In the genomic region with DNA sequence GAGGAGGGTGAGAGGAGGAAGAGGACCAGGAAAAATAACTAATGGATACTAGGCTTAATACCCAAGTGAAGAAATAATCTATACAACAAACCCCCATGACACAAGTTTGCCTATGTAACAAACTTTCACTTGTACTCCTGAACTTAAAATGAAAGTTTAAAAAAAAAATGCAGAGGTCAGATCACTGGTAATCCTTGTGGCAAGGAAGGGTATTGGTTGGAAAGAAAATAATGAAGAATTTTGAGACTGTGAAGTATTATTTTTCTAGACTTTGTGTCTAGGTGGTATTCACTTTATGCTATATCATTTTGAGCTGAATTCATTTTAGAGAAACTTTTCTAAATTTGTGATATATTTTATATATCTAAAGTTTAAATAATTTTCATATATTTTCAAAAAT, we compare ENCODE assay signal across 27 cellular contexts.
"Had no signal": no experiment of that assay in that cellular context is flagged by ENCODE, and none has a peak within 500 bp of the region (broad histone marks: within the 10 kb centered on the region; RNA-seq: fewer than 3 reads in every experiment).

No MANE protein-coding gene starts in this region.

- H3K27me3 Mint-ChIP-seq: activated naive CD8-positive, alpha-beta T cell treated with anti-CD3 and anti-CD28 coated beads, Interleukin-2, amount 10 ng/mL, durations not matched to agents 7 days and 5 days had no signal

- H3K36me3 Mint-ChIP-seq: activated naive CD8-positive, alpha-beta T cell treated with anti-CD3 and anti-CD28 coated beads, Interleukin-2, amount 10 ng/mL, durations not matched to agents 7 days and 5 days; WTC11 had no signal

- H3K36me3 ChIP-seq: adrenal gland, MG63, SJSA1 had no signal

- H3K27ac ChIP-seq: adrenal gland, SJSA1 had no signal

- H3K9me3 ChIP-seq: adrenal gland, MG63, SJSA1 had no signal

- H3K4me1 Mint-ChIP-seq: activated naive CD8-positive, alpha-beta T cell treated with anti-CD3 and anti-CD28 coated beads, Interleukin-2, amount 10 ng/mL, durations not matched to agents 7 days and 5 days had no signal

- DNase-seq: activated CD4-positive, alpha-beta T cell treated with anti-CD3 and anti-CD28 coated beads for 48 hours; activated CD4-positive, alpha-beta T cell treated with anti-CD3 and anti-CD28 coated beads, Interleukin-2, amount 50 U/mL, for 4 hours; activated CD4-positive, CD25-positive, alpha-beta regulatory T cell treated with anti-CD3 and anti-CD28 coated beads, Interleukin-2, amount 50 U/mL, for 72 hours; activated CD8-positive, alpha-beta memory T cell treated with anti-CD3 and anti-CD28 coated beads, Interleukin-2, amount 50 U/mL, for 48 hours; activated CD8-positive, alpha-beta T cell treated with anti-CD3 and anti-CD28 coated beads, Interleukin-2, amount 10 ng/mL, durations not matched to agents 7 days and 5 days; activated naive CD4-positive, alpha-beta T cell treated with anti-CD3 and anti-CD28 coated beads, Interleukin-2, amount 50 U/mL, for 16 hours; activated naive CD8-positive, alpha-beta T cell treated with anti-CD3 and anti-CD28 coated beads, Interleukin-2, amount 10 ng/mL, durations not matched to agents 7 days and 5 days; activated T-cell treated with anti-CD3 and anti-CD28 coated beads, Interleukin-2, amount 50 U/mL, for 1 hour; adrenal gland; anterior cingulate cortex; caudate nucleus; MG63; MV-4-11; NCI-H1092 treated with DMSO at 0.1 percent for 48 hours; NCI-H1417 treated with DMSO at 0.1 percent for 48 hours; NCI-H1694; NCI-H2029; NCI-H2107; NCI-H2171 treated with DMSO at 0.1 percent for 48 hours; NCI-H226; NCI-H526; NCI-H82; OCI-M1; SHP77 had no signal

- H3K27ac Mint-ChIP-seq: activated CD8-positive, alpha-beta T cell treated with anti-CD3 and anti-CD28 coated beads, Interleukin-2, amount 10 ng/mL, durations not matched to agents 7 days and 5 days; activated naive CD8-positive, alpha-beta T cell treated with anti-CD3 and anti-CD28 coated beads, Interleukin-2, amount 10 ng/mL, durations not matched to agents 7 days and 5 days; T-helper 1 cell treated with Interleukin-12 subunit alpha and Interleukin-12 subunit beta and Interleukin-4 antibody, amounts not matched to agents 30 μg/mL and 1 μg/mL, for 36 hours; WTC11 had no signal

- H3K4me3 ChIP-seq: adrenal gland, MG63, SJSA1 had no signal

- H3K4me1 ChIP-seq: adrenal gland, SJSA1 had no signal

- H3K4me3 Mint-ChIP-seq: activated CD8-positive, alpha-beta T cell treated with anti-CD3 and anti-CD28 coated beads, Interleukin-2, amount 10 ng/mL, durations not matched to agents 7 days and 5 days; activated naive CD8-positive, alpha-beta T cell treated with anti-CD3 and anti-CD28 coated beads, Interleukin-2, amount 10 ng/mL, durations not matched to agents 7 days and 5 days; T-helper 1 cell treated with Interleukin-12 subunit alpha and Interleukin-12 subunit beta and Interleukin-4 antibody, amounts not matched to agents 30 μg/mL and 1 μg/mL, for 36 hours; WTC11 had no signal

- H3K27me3 ChIP-seq: adrenal gland, MG63, SJSA1 had no signal

- ATAC-seq: activated CD8-positive, alpha-beta T cell treated with anti-CD3 and anti-CD28 coated beads, Interleukin-2, amount 10 ng/mL, durations not matched to agents 7 days and 5 days; WTC11 had no signal
